In genomic region chr9:137406876-137407589, GRCh38 we compare ENCODE assay signal across 9 cellular contexts. TPM values are rescaled to one million over a fixed set of nuclear protein-coding genes. Genes with fewer than 3 reads are reported as not detected.
DNase-seq lines count a peak whose midpoint lies in the region; ATAC-seq and TF ChIP-seq lines count a peak whose summit lies in the region.
"Had no signal": no experiment of that assay in that cellular context is flagged by ENCODE, and none has a peak within 500 bp of the region (broad histone marks: within the 10 kb centered on the region; RNA-seq: fewer than 3 reads in every experiment).

No MANE protein-coding gene starts in this region.

- TF ChIP-seq CTCF in Calu3 (IDR thresholded peaks at IDR 0.05; ENCODE audit: unreplicated experiment) = peak; percentile 67
- TF ChIP-seq CTCF in HL-60 (IDR thresholded peaks at IDR 0.05; ENCODE audit: insufficient read depth, low read length) = peak; percentile 41
- TF ChIP-seq CTCF in VCaP (conservative IDR thresholded peaks at IDR 0.05) = peak; percentile 88
- peak; percentile 47 to 85 (median 79) for TF ChIP-seq CTCF in spleen (IDR thresholded peaks at IDR 0.05 in 8 of 11, conservative IDR thresholded peaks at IDR 0.05 in 3 of 11)

- no peaks in the 10 kb centered on the region for H3K27me3 Mint-ChIP-seq in Calu3 (ENCODE audit: unreplicated experiment)

- TF ChIP-seq POLR2A in spleen (IDR thresholded peaks at IDR 0.05) = no peak

- H3K4me1 Mint-ChIP-seq in Calu3 (ENCODE audit: low read depth, unreplicated experiment) = peaks cover 8% of the 10 kb centered on the region

- H3K36me3 ChIP-seq in spleen = peaks cover 0 to 3% (median 0%) of the 10 kb centered on the region in 6 donors

- in situ Hi-C loops in T47D (cut with HindIII; ENCODE audit: low pct_unique_long_range_greater_than_20kb, low sequenced_read_pairs) = no loop called here

- WGBS in spleen, 5 donors = 3 to 50% (median 5%) methylated on average over 4 to 63 of the region's 63 CpGs

- H3K9me3 Mint-ChIP-seq in Calu3 (ENCODE audit: low read depth, unreplicated experiment) = no peaks in the 10 kb centered on the region

- no peak overlapping the region for H3K27ac ChIP-seq in HL-60 (replicated peaks)
- peak overlapping the region; percentile 60; the same call in 1 of the 2 replicates for H3K27ac ChIP-seq in VCaP
- H3K27ac ChIP-seq in spleen = peak overlapping the region in 5 of 8 donors; percentile 41 to 67 (median 52)

- ATAC-seq in HG03439 (IDR thresholded peaks at IDR 0.05; ENCODE audit: unreplicated experiment) = no peak

- H3K4me3 ChIP-seq in HL-60 (replicated peaks; ENCODE audit: insufficient read depth, low read length) (no peak overlapping the region), spleen (peak overlapping the region in 7 of 8 donors; percentile 11 to 57 (median 26))

- no peak overlapping the region for H3K27ac Mint-ChIP-seq in Calu3 (ENCODE audit: unreplicated experiment)

- H3K9me3 ChIP-seq in spleen = peaks cover 0 to 8% (median 0%) of the 10 kb centered on the region in 8 donors

- peaks cover 32% of the 10 kb centered on the region for H3K36me3 Mint-ChIP-seq in Calu3 (ENCODE audit: insufficient read depth, unreplicated experiment)

- H3K4me3 Mint-ChIP-seq in Calu3 (ENCODE audit: low read depth, unreplicated experiment) = peak overlapping the region; percentile 55

- DNase-seq in Calu3 (peak; percentile 73), HL-60 (ENCODE audit: low read depth in 1 of 2, low spot score in 1 of 2) (peak; percentile 46 to 54), T47D (ENCODE audit: low read depth in 1 of 2, low spot score in 1 of 2) (peak; percentile 82 to 87), iPS-NIHi11 (ENCODE audit: low spot score) (peak; percentile 96), spleen (peak; percentile 89), SW 1271 (lab: John Stamatoyannopoulos, UW) (no peak)

- intact Hi-C loops in Calu3 (cut with micrococcal nuclease; ENCODE audit: unreplicated experiment) = no loop called here
- intact Hi-C loops in spleen (cut with DNase I; ENCODE audit: low total_unique reads) = loop anchor here (5.0 kb wide), 1 partner anchor 110 kb away; no protein-coding TSS in a partner anchor

- BruUV-seq in Calu3 (replicated peaks; lab: Mats Ljungman, UMichigan) = no TSS peak

- CTCF ChIA-PET in Calu3 (lab: Charles Lee) = no interaction called here

- peaks cover 17 to 52% (median 37%) of the 10 kb centered on the region in 6 donors for H3K4me1 ChIP-seq in spleen

- no peaks in the 10 kb centered on the region for H3K27me3 ChIP-seq in HL-60 (ENCODE audit: insufficient read depth, poor library complexity, severe bottlenecking)
- peaks cover 0 to 37% (median 8%) of the 10 kb centered on the region in 7 donors for H3K27me3 ChIP-seq in spleen (replicated peaks in 1 of 7)

RNA-seq across cellular contexts. Expression of gene EXD3, which starts 15.9 kb away (rescaled TPM):
- 13.2 and 15.3 TPM in 2 replicates for total RNA-seq in Calu3 (2022)
- total RNA-seq in spleen = 10 to 100 TPM; 14.5 to 52.8 (median 29.8) TPM
- 10 to 100 TPM; 15.6 to 62.3 (median 43.4) TPM for polyA plus RNA-seq in spleen

RNA-seq across cellular contexts. Expression of gene NOXA1, which starts 16.2 kb away (rescaled TPM):
- total RNA-seq in Calu3 (2022) = 12.0 and 12.3 TPM in 2 replicates
- 10 to 100 TPM in 2 of 7 donors, 1 to 10 TPM in 5; 1.9 to 15.0 (median 5.3) TPM for total RNA-seq in spleen
- 10 to 100 TPM in 1 of 3 donors, 1 to 10 TPM in 2; 3.2 to 10.7 (median 7.8) TPM for polyA plus RNA-seq in spleen
- total RNA-seq: RPMI7951 had no signal

RNA-seq across cellular contexts. Expression of gene ENTPD8, which starts 34.1 kb away (rescaled TPM):
- total RNA-seq in Calu3 (2022) (0.97 and 1.6 TPM in 2 replicates), spleen (under 1 TPM in 3 of 7 donors, not detected in 4; 0.26 to 0.37 (median 0.28) TPM)
- under 1 TPM; 0.07 to 0.10 (median 0.09) TPM for polyA plus RNA-seq in spleen
- total RNA-seq: RPMI7951 had no signal

RNA-seq across cellular contexts. Expression of gene NSMF, which starts 52.1 kb away (rescaled TPM):
- total RNA-seq in Calu3 (2022) = 31.6 and 38.3 TPM in 2 replicates
- 10 to 100 TPM; 21.8 to 39.0 (median 25.5) TPM for total RNA-seq in spleen
- polyA plus RNA-seq in spleen = 10 to 100 TPM; 21.8 to 49.3 (median 26.7) TPM

Comparison
In these comparisons a context has a peak if more than half of its experiments do, and no peak if none do; other contexts are left out.
1. DNase-seq: peak in Calu3 (single experiment), HL-60 (2 of 2), T47D (2 of 2), iPS-NIHi11 (single experiment) and spleen (single experiment); none in SW 1271 (0 of 2).
2. Peak in every context shown above with its lines, with median percentiles within 50 percentile points of each other: CTCF ChIP-seq.